ENCODE assay signal across 9 cellular contexts in the genomic region with DNA sequence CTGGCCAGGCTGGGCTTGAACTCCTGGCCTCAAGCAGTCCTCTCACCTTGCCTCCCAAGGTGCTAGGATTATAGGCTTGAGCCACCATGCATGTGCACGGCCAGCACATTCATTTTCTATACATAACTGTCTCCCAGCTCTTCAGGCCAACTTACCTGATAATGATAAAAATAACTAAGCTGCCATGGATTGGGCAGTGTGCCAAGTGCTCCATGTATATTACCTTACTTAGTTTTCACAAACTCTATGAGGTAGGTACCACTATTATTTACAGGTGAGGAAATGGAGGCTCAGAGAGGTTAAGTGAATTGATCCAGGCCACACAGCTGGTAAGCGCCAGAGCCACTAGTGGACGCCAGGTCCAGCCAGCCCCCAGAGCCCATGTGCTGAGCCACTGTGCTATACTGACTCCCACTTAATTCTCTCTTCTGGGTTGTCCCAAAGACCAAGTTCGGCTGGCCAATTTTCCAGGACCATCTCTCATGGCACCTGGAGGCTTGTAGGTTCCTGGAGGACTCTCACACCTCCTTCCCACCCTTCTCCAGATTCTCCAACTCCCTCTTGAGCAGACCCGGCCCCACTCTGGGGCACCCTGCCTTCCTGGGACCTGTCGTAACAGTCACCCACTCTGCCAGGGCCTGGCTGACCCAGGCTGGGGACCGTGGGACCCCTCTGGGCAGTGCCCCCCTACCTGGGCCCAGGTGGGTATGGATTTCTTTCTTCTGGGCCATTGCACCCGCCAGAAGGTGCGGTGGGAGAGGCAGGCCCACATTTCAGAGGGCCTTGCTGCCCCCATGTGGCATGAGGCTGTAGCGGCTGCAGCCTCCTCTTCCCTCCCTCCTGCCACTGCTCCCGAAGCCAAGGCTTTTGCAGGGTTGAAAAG. TPM values are rescaled to one million over a fixed set of nuclear protein-coding genes. Genes with fewer than 3 reads are reported as not detected.
DNase-seq lines count a peak whose midpoint lies in the region; ATAC-seq lines count a peak whose summit lies in the region.
"Had no signal": no experiment of that assay in that cellular context is flagged by ENCODE, and none has a peak within 500 bp of the region (broad histone marks: within the 10 kb centered on the region; RNA-seq: fewer than 3 reads in every experiment).

No MANE protein-coding gene starts in this region.

- peaks cover 0 to 3% (median 0%) of the 10 kb centered on the region in 7 donors for H3K4me1 Mint-ChIP-seq in naive thymus-derived CD4-positive, alpha-beta T cell

- intact Hi-C loops in naive thymus-derived CD4-positive, alpha-beta T cell (cut with micrococcal nuclease), result loop anchor here (1.0 kb wide), 2 partner anchors 121 to 155 kb away; no protein-coding TSS in a partner anchor

- no peaks in the 10 kb centered on the region for H3K4me1 ChIP-seq in naive thymus-derived CD4-positive, alpha-beta T cell (ENCODE audit: control insufficient read depth in 2 of 2, insufficient read depth in 2 of 2, low read length in 2 of 2)

- CTCF ChIA-PET in naive thymus-derived CD4-positive, alpha-beta T cell (lab: Charles Lee), result interaction anchor here (0.6 to 10.5 kb wide), 13 partner anchors 14 to 358 kb away, joined by 3 to 204 read pairs (median 4); no protein-coding TSS in a partner anchor

- no peak overlapping the region for H3K4me3 ChIP-seq in naive thymus-derived CD4-positive, alpha-beta T cell (ENCODE audit: low read length)

- no peaks in the 10 kb centered on the region for H3K36me3 Mint-ChIP-seq in naive thymus-derived CD4-positive, alpha-beta T cell

- peaks cover 0 to 11% (median 4%) of the 10 kb centered on the region in 5 donors for H3K27me3 Mint-ChIP-seq in naive thymus-derived CD4-positive, alpha-beta T cell

- DNase-seq in DMS114 treated with DMSO at 0.1 percent for 48 hours (lab: John Stamatoyannopoulos, UW; ENCODE audit: unreplicated experiment) (peak; percentile 48), NCI-H82 (lab: John Stamatoyannopoulos, UW) (peak; percentile 83), epidermal melanocyte (ENCODE audit: insufficient read length, low spot score) (peak; percentile 47), stromal cell of bone marrow (ENCODE audit: low read depth) (peak; percentile 39)
- DNase-seq in activated CD8-positive, alpha-beta memory T cell treated with anti-CD3 and anti-CD28 coated beads, Interleukin-2, amount 50 U/mL, for 4 hours, result peak; percentile 57
- DNase-seq in naive thymus-derived CD4-positive, alpha-beta T cell, result peak; percentile 21 to 59 (median 48)

- H3K36me3 ChIP-seq in naive thymus-derived CD4-positive, alpha-beta T cell (ENCODE audit: control insufficient read depth in 2 of 3, insufficient read depth in 3 of 3, low read length in 3 of 3), result no peaks in the 10 kb centered on the region

- H3K27me3 ChIP-seq in naive thymus-derived CD4-positive, alpha-beta T cell (ENCODE audit: control insufficient read depth in 2 of 2, insufficient read depth in 2 of 2, low read length in 2 of 2), result no peaks in the 10 kb centered on the region

- POLR2A ChIA-PET in naive thymus-derived CD4-positive, alpha-beta T cell (lab: Charles Lee), result interaction anchor here (1.4 kb wide), 1 partner anchor 154 kb away, joined by 3 read pairs; no protein-coding TSS in a partner anchor

- H3K9me3 ChIP-seq in naive thymus-derived CD4-positive, alpha-beta T cell (ENCODE audit: control insufficient read depth in 2 of 3, low read length in 3 of 3), result no peaks in the 10 kb centered on the region

- H3K9me3 Mint-ChIP-seq in naive thymus-derived CD4-positive, alpha-beta T cell, result no peaks in the 10 kb centered on the region
- H3K9me3 Mint-ChIP-seq: stimulated activated naive CD8-positive, alpha-beta T cell treated with anti-CD3 and anti-CD28 coated beads, Interleukin-15, Interleukin-2, amounts not matched to agents 100 ng/mL and 50 ng/mL, for 24 hours had no signal

- no peak overlapping the region for H3K4me3 Mint-ChIP-seq in naive thymus-derived CD4-positive, alpha-beta T cell
- H3K4me3 Mint-ChIP-seq: stimulated activated naive CD8-positive, alpha-beta T cell treated with anti-CD3 and anti-CD28 coated beads, Interleukin-15, Interleukin-2, amounts not matched to agents 100 ng/mL and 50 ng/mL, for 24 hours had no signal

- ATAC-seq in HG03354 (IDR thresholded peaks at IDR 0.05; ENCODE audit: poor library complexity, severe bottlenecking, unreplicated experiment) (peak; percentile 55), HG03521 (IDR thresholded peaks at IDR 0.05; ENCODE audit: unreplicated experiment) (no peak)
- peak; percentile 79 for ATAC-seq in naive thymus-derived CD4-positive, alpha-beta T cell

- H3K27ac ChIP-seq in naive thymus-derived CD4-positive, alpha-beta T cell (ENCODE audit: low read depth, low read length), result no peak overlapping the region

- peak overlapping the region in 1 of 9 donors; percentile 36 for H3K27ac Mint-ChIP-seq in naive thymus-derived CD4-positive, alpha-beta T cell
- H3K27ac Mint-ChIP-seq: stimulated activated naive CD8-positive, alpha-beta T cell treated with anti-CD3 and anti-CD28 coated beads, Interleukin-15, Interleukin-2, amounts not matched to agents 100 ng/mL and 50 ng/mL, for 24 hours had no signal

RNA-seq across cellular contexts. Expression of a gene that starts 30.2 kb away (rescaled TPM):
- total RNA-seq in naive thymus-derived CD4-positive, alpha-beta T cell, result 10 to 100 TPM in 4 of 5 experiments, 1 to 10 TPM in 1; 5.5 to 14.2 (median 12.9) TPM
- 1 to 10 TPM; 4.3 to 8.4 TPM for polyA plus RNA-seq in naive thymus-derived CD4-positive, alpha-beta T cell

RNA-seq across cellular contexts. Expression of a gene that starts 39.4 kb away (rescaled TPM):
- total RNA-seq in naive thymus-derived CD4-positive, alpha-beta T cell, result 10 to 100 TPM; 30.2 to 45.2 (median 34.6) TPM
- 1 to 10 TPM; 3.5 to 3.8 TPM for polyA plus RNA-seq in naive thymus-derived CD4-positive, alpha-beta T cell
